ENCODE assay signal across 25 cellular contexts in the genomic region with DNA sequence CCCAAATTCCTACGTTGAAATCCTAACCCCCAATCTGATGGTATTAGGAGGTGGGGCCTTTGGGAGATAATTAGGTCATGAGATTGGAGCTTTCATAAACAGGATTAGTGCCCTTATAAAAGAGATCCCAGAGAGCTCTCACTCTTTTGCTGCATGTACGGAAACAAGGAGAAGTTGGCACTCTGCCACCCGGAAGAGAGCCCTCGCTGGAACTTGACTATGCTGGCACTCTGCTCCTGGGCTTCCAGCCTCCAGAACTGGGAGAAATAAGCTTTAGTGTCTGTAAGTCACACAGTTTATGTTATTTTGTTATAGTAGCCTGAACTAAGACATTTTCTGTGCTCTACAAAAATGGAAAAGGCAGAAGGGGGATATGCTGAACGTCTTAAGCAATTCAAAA. TPM values are rescaled to one million over a fixed set of nuclear protein-coding genes. Genes with fewer than 3 reads are reported as not detected.
DNase-seq lines count a peak whose midpoint lies in the region; ATAC-seq, FAIRE-seq and TF ChIP-seq lines count a peak whose summit lies in the region.
"Had no signal": no experiment of that assay in that cellular context is flagged by ENCODE, and none has a peak within 500 bp of the region (broad histone marks: within the 10 kb centered on the region; RNA-seq: fewer than 3 reads in every experiment).

No MANE protein-coding gene starts in this region.

- no peaks in the 10 kb centered on the region for H3K27me3 ChIP-seq in liver (ENCODE audit: control insufficient read depth in 4 of 4, insufficient read depth in 4 of 4, low read length in 3 of 4)
- no peaks in the 10 kb centered on the region for H3K27me3 ChIP-seq in HepG2 (ENCODE audit: control insufficient read depth in 1 of 2, insufficient read depth in 2 of 2, low read length in 2 of 2)
- H3K27me3 ChIP-seq: upper lobe of left lung had no signal

- POLR2A ChIA-PET in HepG2 (lab: Yijun Ruan, JAX): no interaction called here

- H3K27ac ChIP-seq in liver (ENCODE audit: low read depth in 1 of 2, low read length in 2 of 2) (peak overlapping the region; percentile 84 to 89), HepG2 (ENCODE audit: extremely low read length, insufficient read depth, low read length) (no peak overlapping the region)
- H3K27ac ChIP-seq: PC-9, upper lobe of left lung had no signal

- H3K4me1 ChIP-seq in liver (ENCODE audit: control insufficient read depth in 4 of 4, insufficient read depth in 4 of 4, low read length in 3 of 4) (peaks cover 7 to 85% (median 44%) of the 10 kb centered on the region in 4 donors), HepG2 (ENCODE audit: insufficient read depth, low read length) (peaks cover 49% of the 10 kb centered on the region)

- ATAC-seq in HepG2 (no peak), GM21619 (IDR thresholded peaks at IDR 0.05; ENCODE audit: unreplicated experiment) (no peak), HG02852 (IDR thresholded peaks at IDR 0.05; ENCODE audit: unreplicated experiment) (no peak)
- no peak for ATAC-seq in activated CD4-positive, CD25-positive, alpha-beta regulatory T cell treated with anti-CD3 and anti-CD28 coated beads, Interleukin-2, amount 50 U/mL, for 24 hours
- ATAC-seq: CD8-positive, alpha-beta T cell; natural killer cell treated with Interleukin-12 subunit alpha and Interleukin-12 subunit beta and Interleukin-15 and Interleukin-18, amount 100 ng/mL, for 72 hours; stimulated activated naive B cell treated with anti-CD40 and anti-IgM and Interleukin-4, amounts not matched to agents 10 μg/mL and 1 μg/mL and 100 μg/mL, for 72 hours had no signal

- H4K20me1 ChIP-seq in HepG2 (ENCODE audit: insufficient read depth, low read length): no peaks in the 10 kb centered on the region

- DNase-seq in HepG2 (ENCODE audit: low spot score) (no peak), epithelial cell of proximal tubule (ENCODE audit: low read depth) (no peak), H54 (ENCODE audit: insufficient read length, low spot score) (no peak)
- DNase-seq: activated B cell treated with CpG ODN at 0.5 μM for 24 hours; activated naive CD8-positive, alpha-beta T cell treated with anti-CD3 and anti-CD28 coated beads for 36 hours; CD8-positive, alpha-beta T cell; mesendoderm; MV-4-11; NCI-H187; NCI-H526; PC-9; stimulated activated CD4-positive, alpha-beta T cell treated with anti-CD3 and anti-CD28 coated beads, Interleukin-15, amount 100 ng/mL, for 24 hours; stimulated activated naive B cell treated with anti-CD40 and anti-IgM and Interleukin-4, amounts not matched to agents 10 μg/mL and 1 μg/mL and 100 μg/mL, for 72 hours; upper lobe of left lung had no signal

- H3K4me2 ChIP-seq in HepG2 (ENCODE audit: low read depth, low read length): no peak overlapping the region
- H3K4me2 ChIP-seq: PC-9 had no signal

- H3K9me3 Mint-ChIP-seq in nephron: no peaks in the 10 kb centered on the region
- H3K9me3 Mint-ChIP-seq: activated B cell treated with CpG ODN at 0.5 μM for 24 hours; activated naive CD8-positive, alpha-beta T cell treated with anti-CD3 and anti-CD28 coated beads for 36 hours; CD8-positive, alpha-beta T cell; natural killer cell treated with Interleukin-12 subunit alpha and Interleukin-12 subunit beta and Interleukin-15 and Interleukin-18, amount 100 ng/mL, for 72 hours had no signal

- CTCF ChIA-PET in HepG2 (lab: Yijun Ruan, JAX; ENCODE audit: low intra/inter-chr PET ratio, low total read pairs): no interaction called here

- peaks cover 77% of the 10 kb centered on the region for H3K4me1 Mint-ChIP-seq in nephron
- H3K4me1 Mint-ChIP-seq: activated B cell treated with CpG ODN at 0.5 μM for 24 hours; activated naive CD8-positive, alpha-beta T cell treated with anti-CD3 and anti-CD28 coated beads for 36 hours; stimulated activated naive B cell treated with anti-CD40 and anti-IgM and Interleukin-4, amounts not matched to agents 10 μg/mL and 1 μg/mL and 100 μg/mL, for 72 hours had no signal

- TF ChIP-seq EP300 in HepG2 (IDR thresholded peaks at IDR 0.05; ENCODE audit: low read depth in 2 of 2, low read length in 2 of 2) (no peak), HepG2 (CRISPR knock-in tag; IDR thresholded peaks at IDR 0.05; ENCODE audit: borderline replicate concordance) (no peak)

- no peak overlapping the region for H3K9ac ChIP-seq in liver (ENCODE audit: low read depth in 1 of 2, low read length in 2 of 2)
- no peak overlapping the region for H3K9ac ChIP-seq in HepG2 (ENCODE audit: insufficient read depth, low read depth, low read length)

- H3K27me3 Mint-ChIP-seq in nephron (ENCODE audit: low read depth): no peaks in the 10 kb centered on the region

- H2AFZ ChIP-seq in HepG2 (ENCODE audit: low read length): no peak overlapping the region
- H2AFZ ChIP-seq: PC-9 had no signal

- no TSS peak for BruUV-seq in HepG2 (replicated peaks; lab: Mats Ljungman, UMichigan)

- H3K4me3 ChIP-seq in liver (ENCODE audit: low read depth in 1 of 3, low read length in 3 of 3) (no peak overlapping the region), HepG2 (replicated peaks in 1 of 3; ENCODE audit: insufficient read depth in 1 of 3, low read depth in 2 of 3, low read length in 3 of 3) (no peak overlapping the region), epithelial cell of proximal tubule (ENCODE audit: low read depth, low read length) (peak overlapping the region; percentile 3)
- H3K4me3 ChIP-seq: HAP-1, PC-9, upper lobe of left lung had no signal

- FAIRE-seq in HepG2 (lab: Jason Lieb, UNC): no peak
- no peak for FAIRE-seq in H54 (lab: Jason Lieb, UNC)
- FAIRE-seq: bronchial epithelial cell, GM19239 had no signal

- H3K9me3 ChIP-seq in liver (ENCODE audit: control insufficient read depth in 4 of 4, low read length in 3 of 4): no peaks in the 10 kb centered on the region
- H3K9me3 ChIP-seq in HepG2 (ENCODE audit: low read length): no peaks in the 10 kb centered on the region
- H3K9me3 ChIP-seq: HAP-1, upper lobe of left lung had no signal

- H3K36me3 ChIP-seq in liver (ENCODE audit: control insufficient read depth in 4 of 4, insufficient read depth in 3 of 4, low read depth in 1 of 4, low read length in 3 of 4) (no peaks in the 10 kb centered on the region), HepG2 (replicated peaks in 1 of 2; ENCODE audit: control insufficient read depth in 1 of 2, insufficient read depth in 2 of 2, low read length in 2 of 2) (no peaks in the 10 kb centered on the region)
- H3K36me3 ChIP-seq: HAP-1, upper lobe of left lung had no signal

- H3K27ac Mint-ChIP-seq in nephron: peak overlapping the region in 2 of 3 experiments; percentile 36 to 46
- H3K27ac Mint-ChIP-seq: activated B cell treated with CpG ODN at 0.5 μM for 24 hours; activated naive CD8-positive, alpha-beta T cell treated with anti-CD3 and anti-CD28 coated beads for 36 hours; CD8-positive, alpha-beta T cell; natural killer cell treated with Interleukin-12 subunit alpha and Interleukin-12 subunit beta and Interleukin-15 and Interleukin-18, amount 100 ng/mL, for 72 hours; stimulated activated naive B cell treated with anti-CD40 and anti-IgM and Interleukin-4, amounts not matched to agents 10 μg/mL and 1 μg/mL and 100 μg/mL, for 72 hours had no signal

- no peaks in the 10 kb centered on the region for H3K79me2 ChIP-seq in HepG2 (ENCODE audit: insufficient read depth, low read length)

- peaks cover 42% of the 10 kb centered on the region for H3K36me3 Mint-ChIP-seq in nephron (ENCODE audit: low read depth)
- H3K36me3 Mint-ChIP-seq: activated naive CD8-positive, alpha-beta T cell treated with anti-CD3 and anti-CD28 coated beads for 36 hours; CD8-positive, alpha-beta T cell; natural killer cell treated with Interleukin-12 subunit alpha and Interleukin-12 subunit beta and Interleukin-15 and Interleukin-18, amount 100 ng/mL, for 72 hours; stimulated activated naive B cell treated with anti-CD40 and anti-IgM and Interleukin-4, amounts not matched to agents 10 μg/mL and 1 μg/mL and 100 μg/mL, for 72 hours had no signal

- WGBS in liver: 37% methylated on average over 5 of the region's 5 CpGs
- WGBS in HepG2 (ENCODE audit: low lambda C conversion rate): 59% methylated on average over 5 of the region's 5 CpGs

- in situ Hi-C loops in HepG2 (cut with HindIII; ENCODE audit: extremely low pct_ligation_motif_present, low pct_unique_long_range_greater_than_20kb): loop anchor here (10.0 to 25.0 kb wide), 2 partner anchors 62 to 91 kb away; no protein-coding TSS in a partner anchor

- no peak for TF ChIP-seq CTCF in liver (IDR thresholded peaks at IDR 0.05; ENCODE audit: low read depth, low read length, missing input control)
- TF ChIP-seq CTCF in HepG2 (CRISPR knock-in tag; IDR thresholded peaks at IDR 0.05): no peak
- TF ChIP-seq CTCF in epithelial cell of proximal tubule (conservative IDR thresholded peaks at IDR 0.05; ENCODE audit: low read depth, low read length): no peak
- TF ChIP-seq CTCF in nephron (IDR thresholded peaks at IDR 0.05; ENCODE audit: unreplicated experiment in 3 of 3): no peak

- TF ChIP-seq RAD21 in liver (IDR thresholded peaks at IDR 0.05) (no peak), HepG2 (CRISPR knock-in tag; IDR thresholded peaks at IDR 0.05) (no peak)

- intact Hi-C loops in HepG2 (cut with micrococcal nuclease; ENCODE audit: unreplicated experiment): no loop called here

- TF ChIP-seq POLR2A in HepG2 (IDR thresholded peaks at IDR 0.05; ENCODE audit: insufficient read depth in 1 of 2, low read depth in 2 of 2, low read length in 2 of 2) (no peak), H54 (IDR thresholded peaks at IDR 0.05; ENCODE audit: low read depth, low read length) (no peak)

- H3K4me3 Mint-ChIP-seq in nephron: peak overlapping the region in 1 of 3 experiments; percentile 17
- H3K4me3 Mint-ChIP-seq: activated B cell treated with CpG ODN at 0.5 μM for 24 hours; activated naive CD8-positive, alpha-beta T cell treated with anti-CD3 and anti-CD28 coated beads for 36 hours; CD8-positive, alpha-beta T cell; natural killer cell treated with Interleukin-12 subunit alpha and Interleukin-12 subunit beta and Interleukin-15 and Interleukin-18, amount 100 ng/mL, for 72 hours; stimulated activated naive B cell treated with anti-CD40 and anti-IgM and Interleukin-4, amounts not matched to agents 10 μg/mL and 1 μg/mL and 100 μg/mL, for 72 hours had no signal

RNA-seq across cellular contexts. Expression of a gene that starts 17.5 kb away (rescaled TPM):
- 10 to 100 TPM in 1 of 2 donors, 1 to 10 TPM in 1; 3.2 to 23.2 TPM for total RNA-seq in liver
- polyA plus RNA-seq in liver: 10 to 100 TPM in 1 of 2 donors, 1 to 10 TPM in 1; 4.2 to 11.7 TPM
- total RNA-seq in HepG2 (2016; rRNA removed; fragmentation: Illumina TruSeq; extraction: Trizol): 2.4 and 4.6 TPM in 2 replicates
- total RNA-seq in HepG2 (2016; cell fraction: cytosol; rRNA removed; fragmentation: Illumina TruSeq; extraction: Trizol; ENCODE audit: low read depth): 4.1 TPM in 2 replicates
- total RNA-seq in HepG2 (2016; cell fraction: insoluble cytoplasmic fraction; rRNA removed; fragmentation: Illumina TruSeq; extraction: Trizol): 1.6 and 4.1 TPM in 2 replicates
- 1.4 and 1.6 TPM in 2 replicates for total RNA-seq in HepG2 (2016; cell fraction: membrane; rRNA removed; fragmentation: Illumina TruSeq; extraction: Trizol)
- total RNA-seq in HepG2 (2016; cell fraction: nucleus; rRNA removed; fragmentation: Illumina TruSeq; extraction: Trizol): 18.2 and 18.4 TPM in 2 replicates
- 0.98 and 1.4 TPM in 2 replicates for polyA plus RNA-seq in HepG2 (2011; rRNA removed)
- 0.17 and 0.32 TPM in 2 replicates for polyA plus RNA-seq in HepG2 (2011; cell fraction: cytosol; rRNA removed)
- 3.9 and 4.5 TPM in 2 replicates for polyA plus RNA-seq in HepG2 (2011; cell fraction: nucleus; rRNA removed)
- 1.1 and 1.7 TPM in 2 replicates for polyA plus RNA-seq in HepG2 (2012)
- polyA plus RNA-seq in HepG2 (2016; cell fraction: cytosol; fragmentation: Illumina TruSeq; extraction: Trizol; ENCODE audit: low read depth): 0.20 TPM in 2 replicates
- 1.4 and 1.7 TPM in 2 replicates for polyA plus RNA-seq in HepG2 (2016; cell fraction: insoluble cytoplasmic fraction; fragmentation: Illumina TruSeq; extraction: Trizol; ENCODE audit: low read depth)
- polyA plus RNA-seq in HepG2 (2016; cell fraction: membrane; fragmentation: Illumina TruSeq; extraction: Trizol; ENCODE audit: low read depth): 0.31 and 0.49 TPM in 2 replicates
- 5.7 and 6.1 TPM in 2 replicates for polyA plus RNA-seq in HepG2 (2016; cell fraction: nucleus; fragmentation: Illumina TruSeq; extraction: Trizol; ENCODE audit: insufficient read depth, low read depth)
- polyA minus RNA-seq in HepG2 (2011; rRNA and poly(A)+ RNA removed; ENCODE audit: low replicate concordance): 3.1 and 48.1 TPM in 2 replicates
- 1.1 and 3.5 TPM in 2 replicates for polyA minus RNA-seq in HepG2 (2011; cell fraction: cytosol; rRNA and poly(A)+ RNA removed)
- 25.6 and 28.5 TPM in 2 replicates for polyA minus RNA-seq in HepG2 (2011; cell fraction: nucleus; rRNA and poly(A)+ RNA removed)
- 2.4 and 5.0 TPM in 2 replicates for total RNA-seq in epithelial cell of proximal tubule
- total RNA-seq: activated B cell treated with CpG ODN at 0.5 μM for 24 hours; activated CD8-positive, alpha-beta memory T cell treated with anti-CD3 and anti-CD28 coated beads for 36 hours; activated naive CD8-positive, alpha-beta T cell treated with anti-CD3 and anti-CD28 coated beads for 36 hours; CD8-positive, alpha-beta T cell; natural killer cell treated with Interleukin-12 subunit alpha and Interleukin-12 subunit beta and Interleukin-15 and Interleukin-18, amount 100 ng/mL, for 72 hours; T-helper 2 cell treated with Interferon-gamma antibody and Interleukin-4, amounts not matched to agents 100 ng/mL and 5 ng/mL, for 36 hours had no signal
